Comparison of ENCODE assay signal across 34 cellular contexts in the genomic region with DNA sequence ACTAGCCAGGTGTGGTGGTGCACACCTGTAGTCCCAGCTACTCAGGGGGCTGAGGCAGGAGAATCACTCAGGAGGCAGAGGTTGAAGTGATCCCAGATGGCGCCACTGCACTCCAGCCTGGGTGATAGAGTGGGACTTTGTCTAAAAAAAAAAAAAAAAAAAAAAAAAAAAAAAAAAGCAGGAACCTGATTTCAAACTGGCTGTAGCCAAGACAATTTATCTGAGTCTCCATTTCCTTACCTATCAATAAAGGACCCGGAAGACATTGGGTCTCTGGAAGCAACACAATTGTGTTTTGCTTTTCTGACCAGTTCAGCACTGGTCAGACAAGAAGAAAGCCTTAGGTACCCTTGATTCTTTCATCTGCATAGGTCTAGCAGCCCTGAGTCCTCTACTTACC.
"Had no signal": no experiment of that assay in that cellular context is flagged by ENCODE, and none has a peak within 500 bp of the region (broad histone marks: within the 10 kb centered on the region; RNA-seq: fewer than 3 reads in every experiment).

No MANE protein-coding gene starts in this region.

- H3K36me3 Mint-ChIP-seq: activated CD8-positive, alpha-beta memory T cell treated with anti-CD3 and anti-CD28 coated beads, Interleukin-2, amount 10 ng/mL, durations not matched to agents 7 days and 5 days; activated naive CD4-positive, alpha-beta T cell treated with anti-CD3 and anti-CD28 coated beads, Interleukin-2, amount 10 ng/mL, durations not matched to agents 7 days and 5 days; activated naive CD4-positive, alpha-beta T cell treated with anti-CD3 and anti-CD28 coated beads, Interleukin-2, amount 50 U/mL, for 72 hours; activated naive CD8-positive, alpha-beta T cell treated with anti-CD3 and anti-CD28 coated beads, Interleukin-2, amount 10 ng/mL, durations not matched to agents 7 days and 5 days; brain had no signal

- H3K27ac ChIP-seq: ascending aorta, breast epithelium, cardiac muscle cell, colonic mucosa, esophagus muscularis mucosa, foreskin keratinocyte, gastrocnemius medialis, heart left ventricle, WERI-Rb-1 had no signal

- H3K27ac Mint-ChIP-seq: activated CD4-positive, alpha-beta T cell treated with anti-CD3 and anti-CD28 coated beads, Interleukin-2, amount 10 ng/mL, durations not matched to agents 7 days and 5 days; activated CD8-positive, alpha-beta memory T cell treated with anti-CD3 and anti-CD28 coated beads, Interleukin-2, amount 10 ng/mL, durations not matched to agents 7 days and 5 days; activated CD8-positive, alpha-beta T cell treated with anti-CD3 and anti-CD28 coated beads, Interleukin-2, amount 10 ng/mL, durations not matched to agents 7 days and 5 days; activated naive CD4-positive, alpha-beta T cell treated with anti-CD3 and anti-CD28 coated beads, Interleukin-2, amount 10 ng/mL, durations not matched to agents 7 days and 5 days; activated naive CD4-positive, alpha-beta T cell treated with anti-CD3 and anti-CD28 coated beads, Interleukin-2, amount 50 U/mL, for 72 hours; activated naive CD8-positive, alpha-beta T cell treated with anti-CD3 and anti-CD28 coated beads, Interleukin-2, amount 10 ng/mL, durations not matched to agents 7 days and 5 days; activated T-helper 1 cell treated with anti-CD3 and anti-CD28 coated beads, Interleukin-12 subunit alpha, Interleukin-12 subunit beta, Interleukin-2, Interleukin-4 antibody, amounts not matched to agents 30 ng/mL and 10 ng/mL and 1 ng/mL, durations not matched to agents 14 hours and 24 hours and 36 hours; activated T-helper 2 cell treated with anti-CD3 and anti-CD28 coated beads, Interferon-gamma antibody, Interleukin-2, Interleukin-4, amounts not matched to agents 10 μg/mL and 5 μg/mL and 100 μg/mL, durations not matched to agents 14 hours and 24 hours and 36 hours; brain; T-helper 17 cell; T-helper 2 cell treated with Interferon-gamma antibody and Interleukin-4, amounts not matched to agents 5 μg/mL and 100 μg/mL, for 36 hours had no signal

- H3K9me3 Mint-ChIP-seq: activated CD4-positive, alpha-beta T cell treated with anti-CD3 and anti-CD28 coated beads, Interleukin-2, amount 10 ng/mL, durations not matched to agents 7 days and 5 days; activated naive CD4-positive, alpha-beta T cell treated with anti-CD3 and anti-CD28 coated beads, Interleukin-2, amount 10 ng/mL, durations not matched to agents 7 days and 5 days; activated naive CD4-positive, alpha-beta T cell treated with anti-CD3 and anti-CD28 coated beads, Interleukin-2, amount 50 U/mL, for 72 hours; activated naive CD8-positive, alpha-beta T cell treated with anti-CD3 and anti-CD28 coated beads, Interleukin-2, amount 10 ng/mL, durations not matched to agents 7 days and 5 days; activated T-helper 1 cell treated with anti-CD3 and anti-CD28 coated beads, Interleukin-12 subunit alpha, Interleukin-12 subunit beta, Interleukin-2, Interleukin-4 antibody, amounts not matched to agents 30 ng/mL and 10 ng/mL and 1 ng/mL, durations not matched to agents 14 hours and 24 hours and 36 hours; activated T-helper 2 cell treated with anti-CD3 and anti-CD28 coated beads, Interferon-gamma antibody, Interleukin-2, Interleukin-4, amounts not matched to agents 10 μg/mL and 5 μg/mL and 100 μg/mL, durations not matched to agents 14 hours and 24 hours and 36 hours; T-helper 2 cell treated with Interferon-gamma antibody and Interleukin-4, amounts not matched to agents 5 μg/mL and 100 μg/mL, for 36 hours had no signal

- H3K36me3 ChIP-seq: ascending aorta, breast epithelium, cardiac muscle cell, colonic mucosa, esophagus muscularis mucosa, gastrocnemius medialis, heart left ventricle, WERI-Rb-1 had no signal

- DNase-seq: activated CD4-positive, alpha-beta T cell treated with anti-CD3 and anti-CD28 coated beads for 1 hour; activated CD4-positive, alpha-beta T cell treated with anti-CD3 and anti-CD28 coated beads for 4 hours; activated CD4-positive, alpha-beta T cell treated with anti-CD3 and anti-CD28 coated beads, Interleukin-2, amount 10 ng/mL, durations not matched to agents 7 days and 5 days; activated CD4-positive, alpha-beta T cell treated with anti-CD3 and anti-CD28 coated beads, Interleukin-2, amount 50 U/mL, for 48 hours; activated CD8-positive, alpha-beta memory T cell treated with anti-CD3 and anti-CD28 coated beads, Interleukin-2, amount 10 ng/mL, durations not matched to agents 7 days and 5 days; activated CD8-positive, alpha-beta memory T cell treated with anti-CD3 and anti-CD28 coated beads, Interleukin-2, amount 50 U/mL, for 4 hours; activated CD8-positive, alpha-beta T cell treated with anti-CD3 and anti-CD28 coated beads, Interleukin-2, amount 10 ng/mL, durations not matched to agents 7 days and 5 days; activated effector memory CD4-positive, alpha-beta T cell treated with anti-CD3 and anti-CD28 coated beads, Interleukin-2, amount 50 U/mL, for 16 hours; activated naive CD4-positive, alpha-beta T cell treated with anti-CD3 and anti-CD28 coated beads, Interleukin-2, amount 10 ng/mL, durations not matched to agents 7 days and 5 days; activated naive CD8-positive, alpha-beta T cell treated with anti-CD3 and anti-CD28 coated beads, Interleukin-2, amount 10 ng/mL, durations not matched to agents 7 days and 5 days; activated T-cell treated with anti-CD3 and anti-CD28 coated beads, Interleukin-2, amount 50 U/mL, for 1 hour; activated T-cell treated with anti-CD3 and anti-CD28 coated beads, Interleukin-2, amount 50 U/mL, for 48 hours; central memory CD4-positive, alpha-beta T cell; cerebellar nuclear complex; colonic mucosa; effector CD8-positive, alpha-beta T cell; erythroblast; foreskin keratinocyte; gastrocnemius medialis; glutamatergic neuron; heart left ventricle; hypothalamus; T-helper 17 cell; T1000; WERI-Rb-1 had no signal

- H3K4me3 ChIP-seq: ascending aorta, breast epithelium, cardiac muscle cell, colonic mucosa, esophagus muscularis mucosa, gastrocnemius medialis, heart left ventricle had no signal

- H3K27me3 Mint-ChIP-seq: activated CD4-positive, alpha-beta T cell treated with anti-CD3 and anti-CD28 coated beads, Interleukin-2, amount 10 ng/mL, durations not matched to agents 7 days and 5 days; activated CD8-positive, alpha-beta memory T cell treated with anti-CD3 and anti-CD28 coated beads, Interleukin-2, amount 10 ng/mL, durations not matched to agents 7 days and 5 days; activated naive CD4-positive, alpha-beta T cell treated with anti-CD3 and anti-CD28 coated beads, Interleukin-2, amount 10 ng/mL, durations not matched to agents 7 days and 5 days; activated naive CD8-positive, alpha-beta T cell treated with anti-CD3 and anti-CD28 coated beads, Interleukin-2, amount 10 ng/mL, durations not matched to agents 7 days and 5 days; brain; T-helper 17 cell had no signal

- H3K4me1 ChIP-seq: ascending aorta, breast epithelium, colonic mucosa, esophagus muscularis mucosa, foreskin keratinocyte, gastrocnemius medialis, heart left ventricle had no signal

- H3K4me1 Mint-ChIP-seq: activated CD4-positive, alpha-beta T cell treated with anti-CD3 and anti-CD28 coated beads, Interleukin-2, amount 10 ng/mL, durations not matched to agents 7 days and 5 days; activated CD8-positive, alpha-beta memory T cell treated with anti-CD3 and anti-CD28 coated beads, Interleukin-2, amount 10 ng/mL, durations not matched to agents 7 days and 5 days; activated naive CD4-positive, alpha-beta T cell treated with anti-CD3 and anti-CD28 coated beads, Interleukin-2, amount 10 ng/mL, durations not matched to agents 7 days and 5 days; activated naive CD8-positive, alpha-beta T cell treated with anti-CD3 and anti-CD28 coated beads, Interleukin-2, amount 10 ng/mL, durations not matched to agents 7 days and 5 days; T-helper 17 cell had no signal

- H3K4me3 Mint-ChIP-seq: activated CD4-positive, alpha-beta T cell treated with anti-CD3 and anti-CD28 coated beads, Interleukin-2, amount 10 ng/mL, durations not matched to agents 7 days and 5 days; activated CD8-positive, alpha-beta memory T cell treated with anti-CD3 and anti-CD28 coated beads, Interleukin-2, amount 10 ng/mL, durations not matched to agents 7 days and 5 days; activated CD8-positive, alpha-beta T cell treated with anti-CD3 and anti-CD28 coated beads, Interleukin-2, amount 10 ng/mL, durations not matched to agents 7 days and 5 days; activated naive CD4-positive, alpha-beta T cell treated with anti-CD3 and anti-CD28 coated beads, Interleukin-2, amount 10 ng/mL, durations not matched to agents 7 days and 5 days; activated naive CD8-positive, alpha-beta T cell treated with anti-CD3 and anti-CD28 coated beads, Interleukin-2, amount 10 ng/mL, durations not matched to agents 7 days and 5 days; activated T-helper 1 cell treated with anti-CD3 and anti-CD28 coated beads, Interleukin-12 subunit alpha, Interleukin-12 subunit beta, Interleukin-2, Interleukin-4 antibody, amounts not matched to agents 30 ng/mL and 10 ng/mL and 1 ng/mL, durations not matched to agents 14 hours and 24 hours and 36 hours; brain; T-helper 17 cell; T-helper 2 cell treated with Interferon-gamma antibody and Interleukin-4, amounts not matched to agents 5 μg/mL and 100 μg/mL, for 36 hours had no signal

- H3K9me3 ChIP-seq: ascending aorta, breast epithelium, colonic mucosa, esophagus muscularis mucosa, gastrocnemius medialis, heart left ventricle had no signal

- H3K27me3 ChIP-seq: ascending aorta, breast epithelium, cardiac muscle cell, colonic mucosa, esophagus muscularis mucosa, foreskin keratinocyte, gastrocnemius medialis, heart left ventricle had no signal
